8 cellular contexts compared by ENCODE assay signal in genomic region chr14:24271834-24272263, GRCh38. TPM values are rescaled to one million over a fixed set of nuclear protein-coding genes. Genes with fewer than 3 reads are reported as not detected.
DNase-seq lines count a peak whose midpoint lies in the region; ATAC-seq and TF ChIP-seq lines count a peak whose summit lies in the region.

No MANE protein-coding gene starts in this region.

- H3K27ac ChIP-seq in hepatocyte (peak overlapping the region; percentile 98), smooth muscle cell (ENCODE audit: low read depth) (no peak overlapping the region)

- CTCF ChIA-PET in HEK293T (lab: Yijun Ruan, JAX): interaction anchor here (0.6 to 2.0 kb wide), 6 partner anchors 9 to 56 kb away, joined by 3 to 6 read pairs (median 4); partner anchors contain the start of genes MDP1 and TINF2
- CTCF ChIA-PET in activated CD8-positive, alpha-beta T cell treated with anti-CD3 and anti-CD28 coated beads for 36 hours (lab: Charles Lee): interaction anchor here (0.7 to 5.4 kb wide), 15 partner anchors 10 to 165 kb away, joined by 3 to 66 read pairs (median 7); partner anchors contain the start of genes CIDEB, DHRS1, LTB4R and LTB4R2

- H3K27ac Mint-ChIP-seq in activated CD8-positive, alpha-beta T cell treated with anti-CD3 and anti-CD28 coated beads for 36 hours: peak overlapping the region; percentile 94

- H3K27me3 Mint-ChIP-seq in activated CD8-positive, alpha-beta T cell treated with anti-CD3 and anti-CD28 coated beads for 36 hours: no peaks in the 10 kb centered on the region

- in situ Hi-C loops in KBM-7 (cut with MboI; ENCODE audit: low pct_unique_long_range_greater_than_20kb, low sequenced_read_pairs): no loop called here

- H3K36me3 ChIP-seq in hepatocyte (replicated peaks; ENCODE audit: insufficient read depth, low read depth) (no peaks in the 10 kb centered on the region), smooth muscle cell (ENCODE audit: low read depth) (no peaks in the 10 kb centered on the region)

- H3K4me2 ChIP-seq in hepatocyte (peak overlapping the region; percentile 77), smooth muscle cell (peak overlapping the region; percentile 97)

- POLR2A ChIA-PET in HEK293T (lab: Yijun Ruan, JAX): interaction anchor here (0.9 to 2.5 kb wide), 24 partner anchors 10 to 170 kb away, joined by 3 to 52 read pairs (median 8); partner anchors contain the start of genes CHMP4A, CIDEB, DCAF11 and DHRS1
- POLR2A ChIA-PET in activated CD8-positive, alpha-beta T cell treated with anti-CD3 and anti-CD28 coated beads for 36 hours (lab: Charles Lee): interaction anchor here (0.6 to 4.7 kb wide), 18 partner anchors 10 to 125 kb away, joined by 3 to 21 read pairs (median 6); partner anchors contain the start of genes CIDEB, LTB4R, LTB4R2 and PSME2

- peak overlapping the region; percentile 82 for H3K4me3 Mint-ChIP-seq in activated CD8-positive, alpha-beta T cell treated with anti-CD3 and anti-CD28 coated beads for 36 hours

- H3K9me3 ChIP-seq in hepatocyte (ENCODE audit: low read depth) (no peaks in the 10 kb centered on the region), smooth muscle cell (replicated peaks; ENCODE audit: low read depth) (no peaks in the 10 kb centered on the region)

- peaks cover 42% of the 10 kb centered on the region for H3K4me1 Mint-ChIP-seq in activated CD8-positive, alpha-beta T cell treated with anti-CD3 and anti-CD28 coated beads for 36 hours (ENCODE audit: low read depth)

- H3K79me2 ChIP-seq in hepatocyte: peaks cover 17% of the 10 kb centered on the region
- no peaks in the 10 kb centered on the region for H3K79me2 ChIP-seq in smooth muscle cell (ENCODE audit: low read depth)

- H3K9me3 Mint-ChIP-seq in activated CD8-positive, alpha-beta T cell treated with anti-CD3 and anti-CD28 coated beads for 36 hours: no peaks in the 10 kb centered on the region

- no peaks in the 10 kb centered on the region for H3F3A ChIP-seq in smooth muscle cell (ENCODE audit: low read depth)

- intact Hi-C loops in activated CD8-positive, alpha-beta T cell treated with anti-CD3 and anti-CD28 coated beads for 36 hours (cut with micrococcal nuclease): loop anchor here (2.0 kb wide), 1 partner anchor 25 kb away; no protein-coding TSS in a partner anchor

- H4K20me1 ChIP-seq in hepatocyte (ENCODE audit: insufficient read depth, poor library complexity, severe bottlenecking): no peaks in the 10 kb centered on the region
- H4K20me1 ChIP-seq in smooth muscle cell (ENCODE audit: low read depth): no peaks in the 10 kb centered on the region

- H3K9ac ChIP-seq in smooth muscle cell (ENCODE audit: low read depth): peak overlapping the region; percentile 98

- H2AFZ ChIP-seq in hepatocyte (peak overlapping the region; percentile 76), smooth muscle cell (ENCODE audit: low read depth) (peak overlapping the region; percentile 94)

- peaks cover 18% of the 10 kb centered on the region for H3K36me3 Mint-ChIP-seq in activated CD8-positive, alpha-beta T cell treated with anti-CD3 and anti-CD28 coated beads for 36 hours (ENCODE audit: low read depth)

- no peak for TF ChIP-seq CTCF in activated CD8-positive, alpha-beta T cell treated with anti-CD3 and anti-CD28 coated beads for 36 hours (IDR thresholded peaks at IDR 0.05)
- TF ChIP-seq CTCF in hepatocyte (IDR thresholded peaks at IDR 0.05; ENCODE audit: poor library complexity): no peak
- no peak for TF ChIP-seq CTCF in smooth muscle cell (IDR thresholded peaks at IDR 0.05; ENCODE audit: borderline replicate concordance, insufficient read depth, poor library complexity, severe bottlenecking)

- ATAC-seq in activated CD8-positive, alpha-beta T cell treated with anti-CD3 and anti-CD28 coated beads for 36 hours: no peak
- ATAC-seq in HG02759 (IDR thresholded peaks at IDR 0.05; ENCODE audit: unreplicated experiment): no peak

- H3K4me3 ChIP-seq in hepatocyte: peak overlapping the region; percentile 93
- peak overlapping the region; percentile 95 for H3K4me3 ChIP-seq in smooth muscle cell

- H3K4me1 ChIP-seq in hepatocyte (ENCODE audit: insufficient read depth) (peaks cover 6% of the 10 kb centered on the region), smooth muscle cell (ENCODE audit: low read depth) (no peaks in the 10 kb centered on the region)

- 17% methylated on average over 3 of the region's 3 CpGs for WGBS in hepatocyte (ENCODE audit: low lambda C conversion rate, missing lambda C conversion rate)
- WGBS in smooth muscle cell (ENCODE audit: low lambda C conversion rate): 30% methylated on average over 3 of the region's 3 CpGs

- H3K27me3 ChIP-seq in hepatocyte (no peaks in the 10 kb centered on the region), smooth muscle cell (ENCODE audit: low read depth) (no peaks in the 10 kb centered on the region)

- DNase-seq in HEK293T (ENCODE audit: extremely low spot score) (no peak), hepatocyte (ENCODE audit: low spot score) (no peak), smooth muscle cell (lab: John Stamatoyannopoulos, UW; ENCODE audit: unreplicated experiment) (no peak), KBM-7 (no peak), D341Med (ENCODE audit: low spot score) (no peak)
- no peak for DNase-seq in activated CD8-positive, alpha-beta T cell treated with anti-CD3 and anti-CD28 coated beads for 36 hours
- DNase-seq in activated effector memory CD4-positive, alpha-beta T cell treated with anti-CD3 and anti-CD28 coated beads, Interleukin-2, amount 50 U/mL, for 16 hours: no peak

- no peaks in the 10 kb centered on the region for H3K9me2 ChIP-seq in hepatocyte (replicated peaks; ENCODE audit: insufficient read depth)

TF ChIP-seq in HEK293T, 16 proteins besides CTCF, POLR2A, EP300 and RAD21:
- peak; percentile 50; the same call in 1 of the 2 replicates for TF ChIP-seq L3MBTL2 (conservative IDR thresholded peaks at IDR 0.05)
- no peak for TF ChIP-seq SUZ12 (IDR thresholded peaks at IDR 0.05)

RNA-seq across cellular contexts. Expression of gene RABGGTA, which starts 0.5 kb away (rescaled TPM):
- total RNA-seq in activated CD8-positive, alpha-beta T cell treated with anti-CD3 and anti-CD28 coated beads for 36 hours: 10 to 100 TPM; 37.6 to 42.7 TPM
- total RNA-seq in hepatocyte (13.0 and 18.2 TPM in 2 replicates), smooth muscle cell (15.4 and 18.5 TPM in 2 replicates)
- polyA plus RNA-seq in hepatocyte (36.0 and 52.1 TPM in 2 replicates), smooth muscle cell (33.4 and 38.2 TPM in 2 replicates)

RNA-seq across cellular contexts. Expression of gene TGM1, which starts 8.9 kb away (rescaled TPM):
- total RNA-seq in activated CD8-positive, alpha-beta T cell treated with anti-CD3 and anti-CD28 coated beads for 36 hours: 1 to 10 TPM; 3.0 to 3.1 TPM
- total RNA-seq in hepatocyte (0.33 and 0.56 TPM in 2 replicates), smooth muscle cell (4.1 and 13.6 TPM in 2 replicates)
- polyA plus RNA-seq in hepatocyte (1.5 and 1.9 TPM in 2 replicates), smooth muscle cell (1.6 and 7.7 TPM in 2 replicates)

RNA-seq across cellular contexts. Expression of gene DHRS1, which starts 27.7 kb away (rescaled TPM):
- total RNA-seq in activated CD8-positive, alpha-beta T cell treated with anti-CD3 and anti-CD28 coated beads for 36 hours: 10 to 100 TPM; 11.9 to 13.6 TPM
- total RNA-seq in hepatocyte (23.0 and 29.9 TPM in 2 replicates), smooth muscle cell (22.5 and 23.3 TPM in 2 replicates)
- polyA plus RNA-seq in hepatocyte (39.5 and 55.9 TPM in 2 replicates), smooth muscle cell (25.2 and 27.4 TPM in 2 replicates)

RNA-seq across cellular contexts. Expression of gene NOP9, which starts 27.8 kb away (rescaled TPM):
- total RNA-seq in activated CD8-positive, alpha-beta T cell treated with anti-CD3 and anti-CD28 coated beads for 36 hours: 10 to 100 TPM; 33.5 to 33.6 TPM
- 12.5 and 13.2 TPM in 2 replicates for total RNA-seq in hepatocyte
- polyA plus RNA-seq in hepatocyte: 2.4 and 3.7 TPM in 2 replicates
- 9.3 and 11.2 TPM in 2 replicates for total RNA-seq in smooth muscle cell
- polyA plus RNA-seq in smooth muscle cell: 2.7 and 3.3 TPM in 2 replicates

RNA-seq across cellular contexts. Expression of gene TINF2, which starts 29.4 kb away (rescaled TPM):
- total RNA-seq in activated CD8-positive, alpha-beta T cell treated with anti-CD3 and anti-CD28 coated beads for 36 hours: 10 to 100 TPM; 77.4 to 84.9 TPM
- total RNA-seq in hepatocyte (34.0 and 36.5 TPM in 2 replicates), smooth muscle cell (27.9 and 38.8 TPM in 2 replicates)
- polyA plus RNA-seq in hepatocyte (39.6 and 42.5 TPM in 2 replicates), smooth muscle cell (43.6 and 52.5 TPM in 2 replicates)
